26 cellular contexts compared by ENCODE assay signal in genomic region chr6:22134308-22134707, GRCh38.
"Had no signal": no experiment of that assay in that cellular context is flagged by ENCODE, and none has a peak within 500 bp of the region (broad histone marks: within the 10 kb centered on the region; RNA-seq: fewer than 3 reads in every experiment).

No MANE protein-coding gene starts in this region.

- H3K36me3 ChIP-seq: colonic mucosa, esophagus muscularis mucosa, esophagus squamous epithelium, gastrocnemius medialis, gastroesophageal sphincter, heart left ventricle, heart right ventricle had no signal

- H3K4me1 ChIP-seq: colonic mucosa, esophagus muscularis mucosa, foreskin keratinocyte, gastroesophageal sphincter, heart left ventricle, heart right ventricle had no signal

- H3K27ac ChIP-seq: colonic mucosa, coronary artery, dorsolateral prefrontal cortex, epithelial cell of prostate, esophagus muscularis mucosa, esophagus squamous epithelium, foreskin keratinocyte, gastroesophageal sphincter, heart left ventricle, heart right ventricle had no signal

- H3K9me3 ChIP-seq: colonic mucosa, esophagus muscularis mucosa, esophagus squamous epithelium, gastrocnemius medialis, gastroesophageal sphincter, heart left ventricle, heart right ventricle had no signal

- H3K4me3 ChIP-seq: colonic mucosa, coronary artery, dorsolateral prefrontal cortex, esophagus muscularis mucosa, esophagus squamous epithelium, gastrocnemius medialis, gastroesophageal sphincter, heart left ventricle, heart right ventricle had no signal

- H3K27me3 ChIP-seq: colonic mucosa, dorsolateral prefrontal cortex, esophagus muscularis mucosa, esophagus squamous epithelium, foreskin keratinocyte, gastrocnemius medialis, gastroesophageal sphincter, heart left ventricle, heart right ventricle had no signal

- DNase-seq: colonic mucosa; cortex of kidney; dermis blood vessel endothelial cell; dorsolateral prefrontal cortex; effector CD4-positive, alpha-beta T cell; effector CD8-positive, alpha-beta T cell; effector memory CD4-positive, alpha-beta T cell; effector memory CD8-positive, alpha-beta T cell; endodermal cell; erythroblast; esophagus squamous epithelium; foreskin fibroblast; foreskin keratinocyte; foreskin melanocyte; gastrocnemius medialis; glutamatergic neuron; head of caudate nucleus; heart left ventricle; heart right ventricle had no signal

- FAIRE-seq: endothelial cell of umbilical vein, frontal cortex had no signal

- ATAC-seq: effector memory CD8-positive, alpha-beta T cell; esophagus mucosa; foreskin keratinocyte; gastroesophageal sphincter; heart left ventricle; heart right ventricle had no signal
